In genomic region chr5:133387091-133387490, GRCh38 we compare ENCODE assay signal across 17 cellular contexts.
"Had no signal": no experiment of that assay in that cellular context is flagged by ENCODE, and none has a peak within 500 bp of the region (broad histone marks: within the 10 kb centered on the region; RNA-seq: fewer than 3 reads in every experiment).

No MANE protein-coding gene starts in this region.

- H3K9ac ChIP-seq: parathyroid adenoma had no signal

- H3K27ac Mint-ChIP-seq: activated naive CD8-positive, alpha-beta T cell treated with anti-CD3 and anti-CD28 coated beads, Interleukin-2, amount 50 U/mL, for 24 hours; activated T-cell treated with anti-CD3 and anti-CD28 coated beads, Interleukin-2, amount 50 U/mL, for 72 hours; dendritic cell treated with granulocyte-macrophage colony-stimulating factor and Interleukin-4, amounts not matched to agents 40 ng/mL and 50 ng/mL, for 4 days; effector memory CD8-positive, alpha-beta T cell had no signal

- DNase-seq: activated CD4-positive, alpha-beta T cell treated with anti-CD3 and anti-CD28 coated beads, Interleukin-2, amount 50 U/mL, for 1 hour; activated naive CD4-positive, alpha-beta T cell treated with Interleukin-2 at 50 U/mL for 16 hours; activated naive CD8-positive, alpha-beta T cell treated with anti-CD3 and anti-CD28 coated beads, Interleukin-2, amount 50 U/mL, for 24 hours; cerebellar nuclear complex; effector memory CD8-positive, alpha-beta T cell; gastrocnemius medialis; heart right ventricle; left lung; mammary epithelial cell; naive B cell; stimulated activated CD4-positive, alpha-beta T cell treated with anti-CD3 and anti-CD28 coated beads, Interleukin-12 subunit alpha, Interleukin-12 subunit beta, amount 100 ng/mL, for 4 hours; T-helper 9 cell had no signal

- H3K9me3 ChIP-seq: gastrocnemius medialis, heart right ventricle, left lung, tibial nerve had no signal

- H3K4me3 ChIP-seq: gastrocnemius medialis, heart right ventricle, left lung, SK-N-MC, tibial nerve had no signal

- H3K4me1 Mint-ChIP-seq: activated naive CD8-positive, alpha-beta T cell treated with anti-CD3 and anti-CD28 coated beads, Interleukin-2, amount 50 U/mL, for 24 hours; naive B cell had no signal

- H3K4me3 Mint-ChIP-seq: activated naive CD8-positive, alpha-beta T cell treated with anti-CD3 and anti-CD28 coated beads, Interleukin-2, amount 50 U/mL, for 24 hours; activated T-cell treated with anti-CD3 and anti-CD28 coated beads, Interleukin-2, amount 50 U/mL, for 72 hours; dendritic cell treated with granulocyte-macrophage colony-stimulating factor and Interleukin-4, amounts not matched to agents 40 ng/mL and 50 ng/mL, for 4 days; effector memory CD8-positive, alpha-beta T cell; naive B cell had no signal

- H3K9me3 Mint-ChIP-seq: activated naive CD8-positive, alpha-beta T cell treated with anti-CD3 and anti-CD28 coated beads, Interleukin-2, amount 50 U/mL, for 24 hours; activated T-cell treated with anti-CD3 and anti-CD28 coated beads, Interleukin-2, amount 50 U/mL, for 72 hours; dendritic cell treated with granulocyte-macrophage colony-stimulating factor and Interleukin-4, amounts not matched to agents 40 ng/mL and 50 ng/mL, for 4 days; effector memory CD8-positive, alpha-beta T cell; naive B cell had no signal

- H3K36me3 Mint-ChIP-seq: naive B cell had no signal

- ATAC-seq: activated naive CD8-positive, alpha-beta T cell treated with anti-CD3 and anti-CD28 coated beads, Interleukin-2, amount 50 U/mL, for 24 hours; effector memory CD8-positive, alpha-beta T cell; gastrocnemius medialis; left lung had no signal

- H3K27me3 ChIP-seq: gastrocnemius medialis, tibial nerve had no signal

- H3K4me1 ChIP-seq: gastrocnemius medialis, heart right ventricle, left lung, parathyroid adenoma, tibial nerve had no signal

- H3K36me3 ChIP-seq: gastrocnemius medialis, heart right ventricle, left lung, tibial nerve had no signal

- H3K27ac ChIP-seq: gastrocnemius medialis, heart right ventricle, left lung, parathyroid adenoma, SK-N-MC, tibial nerve had no signal
